8 cellular contexts compared by ENCODE assay signal in genomic region chr10:73543-74265, GRCh38. TPM values are rescaled to one million over a fixed set of nuclear protein-coding genes. Genes with fewer than 3 reads are reported as not detected.
DNase-seq lines count a peak whose midpoint lies in the region; ATAC-seq and TF ChIP-seq lines count a peak whose summit lies in the region.
"Not testable (repeated sequence)": the region's sequence is repeated elsewhere in the genome, so short reads cannot be mapped to it uniquely, and the experiment has no call there.

No MANE protein-coding gene starts in this region.

- H3K4me1 Mint-ChIP-seq in CD14-positive monocyte = peaks cover 15% of the 10 kb centered on the region
- peaks cover 15% of the 10 kb centered on the region for H3K4me1 Mint-ChIP-seq in dendritic cell treated with granulocyte-macrophage colony-stimulating factor and Interleukin-4, amounts not matched to agents 40 ng/mL and 50 ng/mL, for 4 days (ENCODE audit: low read depth)
- H3K4me1 Mint-ChIP-seq in stimulated activated naive B cell treated with anti-CD40 and anti-IgM and Interleukin-4, amounts not matched to agents 10 μg/mL and 1 μg/mL and 100 μg/mL, for 72 hours = peaks cover 4 to 13% of the 10 kb centered on the region in 2 donors

- H3K4me3 Mint-ChIP-seq in CD14-positive monocyte = peak overlapping the region; percentile 84 to 95
- H3K4me3 Mint-ChIP-seq in dendritic cell treated with granulocyte-macrophage colony-stimulating factor and Interleukin-4, amounts not matched to agents 40 ng/mL and 50 ng/mL, for 4 days = peak overlapping the region; percentile 82
- peak overlapping the region; percentile 76 to 79 for H3K4me3 Mint-ChIP-seq in stimulated activated naive B cell treated with anti-CD40 and anti-IgM and Interleukin-4, amounts not matched to agents 10 μg/mL and 1 μg/mL and 100 μg/mL, for 72 hours

- not testable (repeated sequence) for H2AK5ac ChIP-seq in neuronal stem cell (ENCODE audit: low read depth, low read length)

- H3K4me2 ChIP-seq in neuronal stem cell (ENCODE audit: insufficient read depth, low read length, poor library complexity, severe bottlenecking) = peak overlapping the region; percentile 87

- peak; percentile 25 to 56 for ATAC-seq in stimulated activated naive B cell treated with anti-CD40 and anti-IgM and Interleukin-4, amounts not matched to agents 10 μg/mL and 1 μg/mL and 100 μg/mL, for 72 hours (replicated peaks)

- not testable (repeated sequence) for H3K27ac ChIP-seq in neuronal stem cell (replicated peaks; ENCODE audit: low read length)

- not testable (repeated sequence) for H3K9me3 ChIP-seq in iPS-15b (ENCODE audit: control insufficient read depth, insufficient read depth, low read length); neuronal stem cell (replicated peaks in 1 of 2; ENCODE audit: control insufficient read depth in 2 of 2, insufficient read depth in 1 of 2, low read depth in 1 of 2, low read length in 2 of 2)

- not testable (repeated sequence) for H2BK120ac ChIP-seq in neuronal stem cell (ENCODE audit: low read depth, low read length)

- H3K27ac Mint-ChIP-seq in CD14-positive monocyte = peak overlapping the region in 1 of 7 donors; percentile 31
- peak overlapping the region; percentile 55 for H3K27ac Mint-ChIP-seq in dendritic cell treated with granulocyte-macrophage colony-stimulating factor and Interleukin-4, amounts not matched to agents 40 ng/mL and 50 ng/mL, for 4 days
- peak overlapping the region; percentile 56 for H3K27ac Mint-ChIP-seq in stimulated activated naive B cell treated with anti-CD40 and anti-IgM and Interleukin-4, amounts not matched to agents 10 μg/mL and 1 μg/mL and 100 μg/mL, for 72 hours

- H3K14ac ChIP-seq in neuronal stem cell (ENCODE audit: low read length) = peak overlapping the region; percentile 38

- H3K27me3 Mint-ChIP-seq in CD14-positive monocyte (ENCODE audit: low read depth in 3 of 3) = peaks cover 45 to 68% (median 62%) of the 10 kb centered on the region in 3 donors
- peaks cover 67% of the 10 kb centered on the region for H3K27me3 Mint-ChIP-seq in dendritic cell treated with granulocyte-macrophage colony-stimulating factor and Interleukin-4, amounts not matched to agents 40 ng/mL and 50 ng/mL, for 4 days
- peaks cover 10 to 47% of the 10 kb centered on the region in 2 donors for H3K27me3 Mint-ChIP-seq in stimulated activated naive B cell treated with anti-CD40 and anti-IgM and Interleukin-4, amounts not matched to agents 10 μg/mL and 1 μg/mL and 100 μg/mL, for 72 hours

- peak overlapping the region; percentile 72 for H4K8ac ChIP-seq in neuronal stem cell (ENCODE audit: low read depth, low read length)

- not testable (repeated sequence) for H3K79me1 ChIP-seq in neuronal stem cell (ENCODE audit: low read depth, low read length)

- peak; percentile 59 for TF ChIP-seq CTCF in CD14-positive monocyte (IDR thresholded peaks at IDR 0.05)

- H3K23ac ChIP-seq in neuronal stem cell (ENCODE audit: low read depth, low read length, poor library complexity) = peak overlapping the region; percentile 65

- not testable (repeated sequence) for H3K9ac ChIP-seq in iPS-15b (ENCODE audit: low read depth, low read length); neuronal stem cell (ENCODE audit: low read depth, low read length, poor library complexity)

- H4K91ac ChIP-seq in neuronal stem cell (ENCODE audit: low read depth, low read length, poor library complexity) = not testable (repeated sequence)

- WGBS in neuronal stem cell (ENCODE audit: extremely low coverage in 2 of 2, insufficient read length in 2 of 2, insufficient replicate concordance in 1 of 2), 2 donors = no CpG with 5 or more reads among the region's 65 CpGs

- H2BK5ac ChIP-seq in neuronal stem cell (ENCODE audit: low read length) = not testable (repeated sequence)

- not testable (repeated sequence) for H2BK15ac ChIP-seq in neuronal stem cell (ENCODE audit: low read length)

- H3K36me3 ChIP-seq in iPS-15b (ENCODE audit: control insufficient read depth, insufficient read depth, low read length); neuronal stem cell (replicated peaks in 1 of 2; ENCODE audit: control insufficient read depth in 2 of 2, insufficient read depth in 2 of 2, low read length in 2 of 2): not testable (repeated sequence)

- not testable (repeated sequence) for H3K4me1 ChIP-seq in iPS-15b (ENCODE audit: control insufficient read depth, insufficient read depth, low read length); neuronal stem cell (ENCODE audit: control insufficient read depth in 2 of 2, insufficient read depth in 1 of 2, low read depth in 1 of 2, low read length in 2 of 2)

- intact Hi-C loops in CD14-positive monocyte (cut with micrococcal nuclease); dendritic cell treated with granulocyte-macrophage colony-stimulating factor and Interleukin-4, amounts not matched to agents 40 ng/mL and 50 ng/mL, for 4 days (cut with micrococcal nuclease): not testable (repeated sequence)

- not testable (repeated sequence) for H3K36me3 Mint-ChIP-seq in CD14-positive monocyte; dendritic cell treated with granulocyte-macrophage colony-stimulating factor and Interleukin-4, amounts not matched to agents 40 ng/mL and 50 ng/mL, for 4 days (ENCODE audit: low read depth); stimulated activated naive B cell treated with anti-CD40 and anti-IgM and Interleukin-4, amounts not matched to agents 10 μg/mL and 1 μg/mL and 100 μg/mL, for 72 hours

- H3K9me3 Mint-ChIP-seq in CD14-positive monocyte = peaks cover 0 to 20% (median 3%) of the 10 kb centered on the region in 7 donors
- not testable (repeated sequence) for H3K9me3 Mint-ChIP-seq in dendritic cell treated with granulocyte-macrophage colony-stimulating factor and Interleukin-4, amounts not matched to agents 40 ng/mL and 50 ng/mL, for 4 days; stimulated activated naive B cell treated with anti-CD40 and anti-IgM and Interleukin-4, amounts not matched to agents 10 μg/mL and 1 μg/mL and 100 μg/mL, for 72 hours

- H3K27me3 ChIP-seq in iPS-15b (ENCODE audit: control insufficient read depth, insufficient read depth, low read length); neuronal stem cell (ENCODE audit: control insufficient read depth in 3 of 3, insufficient read depth in 3 of 3, low read depth in 1 of 3, low read length in 3 of 3): not testable (repeated sequence)

- DNase-seq in CD14-positive monocyte (ENCODE audit: low spot score) = not testable (repeated sequence)
- DNase-seq in HK-2 (ENCODE audit: unreplicated experiment) (peak; percentile 38), OCI-M1 (lab: John Stamatoyannopoulos, UW) (peak; percentile 10), activated T-cell treated with anti-CD3 and anti-CD28 coated beads for 1 hour (ENCODE audit: low read depth) (peak; percentile 22), neuronal stem cell (ENCODE audit: low spot score) (peak; percentile 38)
- peak; percentile 18 for DNase-seq in stimulated activated naive B cell treated with anti-CD40 and anti-IgM and Interleukin-4, amounts not matched to agents 10 μg/mL and 1 μg/mL and 100 μg/mL, for 72 hours

- H2BK12ac ChIP-seq in neuronal stem cell (ENCODE audit: low read length) = not testable (repeated sequence)

- peak overlapping the region; percentile 95 for H2AFZ ChIP-seq in neuronal stem cell (ENCODE audit: low read length)

- H3K4ac ChIP-seq in neuronal stem cell (ENCODE audit: low read length) = not testable (repeated sequence)

- H3K4me3 ChIP-seq in iPS-15b (ENCODE audit: low read depth, low read length) (peak overlapping the region; percentile 58), neuronal stem cell (ENCODE audit: low read length in 2 of 2) (peak overlapping the region; percentile 46 to 80)

- H3K18ac ChIP-seq in neuronal stem cell (ENCODE audit: low read length) = peak overlapping the region; percentile 90

RNA-seq across cellular contexts. Expression of gene TUBB8, which starts 24.6 kb away (rescaled TPM):
- polyA plus RNA-seq in CD14-positive monocyte = under 1 TPM in 1 of 2 donors, not detected in 1; 0.43 TPM
- 0.84 TPM for polyA plus RNA-seq in neuronal stem cell (2013, experiment 1 of 2)
- polyA plus RNA-seq in neuronal stem cell (2013, experiment 2 of 2) = 0.60 TPM
